In genomic region chrX:74117962-74118361, GRCh38 we compare ENCODE assay signal across 17 cellular contexts.
DNase-seq lines count a peak whose midpoint lies in the region; ATAC-seq and TF ChIP-seq lines count a peak whose summit lies in the region.
"Had no signal": no experiment of that assay in that cellular context is flagged by ENCODE, and none has a peak within 500 bp of the region (broad histone marks: within the 10 kb centered on the region; RNA-seq: fewer than 3 reads in every experiment).

No MANE protein-coding gene starts in this region.

- ATAC-seq in GM23338 (no peak), Panc1 (peak; percentile 34; the same call in 1 of the 2 replicates), GM18858 (IDR thresholded peaks at IDR 0.05; ENCODE audit: unreplicated experiment) (no peak), body of pancreas (no peak)
- ATAC-seq: HepG2 had no signal

- intact Hi-C loops in Panc1 (cut with micrococcal nuclease; ENCODE audit: unreplicated experiment): no loop called here
- intact Hi-C loops in testis (cut with DNase I; ENCODE audit: low total_unique reads): no loop called here
- intact Hi-C loops in body of pancreas (cut with DNase I): no loop called here

- H3K4me3 Mint-ChIP-seq in GM23338: no peak overlapping the region
- H3K4me3 Mint-ChIP-seq in type B pancreatic cell: no peak overlapping the region
- H3K4me3 Mint-ChIP-seq: CD4-positive, alpha-beta T cell; H9 had no signal

- H3K4me3 ChIP-seq in GM23338 (no peak overlapping the region), Panc1 (ENCODE audit: low read depth in 2 of 2, low read length in 2 of 2) (no peak overlapping the region), testis (no peak overlapping the region), body of pancreas (no peak overlapping the region)

- 65% methylated on average over 4 of the region's 5 CpGs; no CpG with 5 or more reads in 1 of the 2 donors for WGBS in testis, 2 donors
- WGBS in body of pancreas, 2 donors: 57 to 80% methylated on average over 1 of the region's 5 CpGs

- TF ChIP-seq CTCF in GM23338 (conservative IDR thresholded peaks at IDR 0.05; ENCODE audit: low read depth in 2 of 2) (no peak), Panc1 (IDR thresholded peaks at IDR 0.05) (no peak), type B pancreatic cell (conservative IDR thresholded peaks at IDR 0.05) (no peak), testis (IDR thresholded peaks at IDR 0.05) (no peak), body of pancreas (IDR thresholded peaks at IDR 0.05) (no peak)

- H3K4me2 ChIP-seq in GM23338: no peak overlapping the region

- no peaks in the 10 kb centered on the region for H3K4me1 Mint-ChIP-seq in GM23338
- H3K4me1 Mint-ChIP-seq in type B pancreatic cell (ENCODE audit: unreplicated experiment): no peaks in the 10 kb centered on the region
- H3K4me1 Mint-ChIP-seq: IgD-negative memory B cell had no signal

- H3K9me3 Mint-ChIP-seq in GM23338 (no peaks in the 10 kb centered on the region), type B pancreatic cell (no peaks in the 10 kb centered on the region)
- H3K9me3 Mint-ChIP-seq: CD4-positive, alpha-beta T cell; H9; IgD-negative memory B cell had no signal

- no peak overlapping the region for H3K27ac ChIP-seq in GM23338 (ENCODE audit: low read depth)
- H3K27ac ChIP-seq in Panc1 (ENCODE audit: low read length): no peak overlapping the region
- no peak overlapping the region for H3K27ac ChIP-seq in testis
- no peak overlapping the region for H3K27ac ChIP-seq in body of pancreas
- H3K27ac ChIP-seq: C4-2B had no signal

- no peaks in the 10 kb centered on the region for H3K36me3 ChIP-seq in GM23338 (ENCODE audit: insufficient read depth)
- no peaks in the 10 kb centered on the region for H3K36me3 ChIP-seq in Panc1 (ENCODE audit: control insufficient read depth, insufficient read depth, low read length)
- H3K36me3 ChIP-seq in testis (ENCODE audit: low read depth, missing control alignments): no peaks in the 10 kb centered on the region
- H3K36me3 ChIP-seq in body of pancreas (replicated peaks in 1 of 2; ENCODE audit: insufficient read depth in 1 of 2, low read depth in 2 of 2): no peaks in the 10 kb centered on the region

- CTCF ChIA-PET in Panc1 (lab: Charles Lee): no interaction called here

- in situ Hi-C loops in Panc1 (cut with HindIII; ENCODE audit: low pct_unique_long_range_greater_than_20kb, low sequenced_read_pairs): no loop called here

- DNase-seq in GM23338 (ENCODE audit: low spot score) (peak; percentile 0), Panc1 (ENCODE audit: low read depth, low spot score) (no peak), islet precursor cell (peak; percentile 73), type B pancreatic cell (ENCODE audit: extremely low spot score, unreplicated experiment) (no peak), testis (no peak), body of pancreas (no peak)
- DNase-seq: ACHN; CD4-positive, alpha-beta T cell; DMS153; DMS79; GF-D8; H9 had no signal

- H2AFZ ChIP-seq in GM23338: no peak overlapping the region

- BruUV-seq in Panc1 (replicated peaks; lab: Mats Ljungman, UMichigan): no TSS peak

- H3K9me2 ChIP-seq in GM23338 (ENCODE audit: insufficient read depth): no peaks in the 10 kb centered on the region

- no peaks in the 10 kb centered on the region for H4K20me1 ChIP-seq in GM23338 (replicated peaks; ENCODE audit: insufficient read depth)

- H3K27me3 ChIP-seq in GM23338 (ENCODE audit: insufficient read depth) (no peaks in the 10 kb centered on the region), Panc1 (ENCODE audit: control insufficient read depth, insufficient read depth, low read length) (no peaks in the 10 kb centered on the region), testis (no peaks in the 10 kb centered on the region), body of pancreas (no peaks in the 10 kb centered on the region)

- no peaks in the 10 kb centered on the region for H3F3A ChIP-seq in GM23338 (replicated peaks; ENCODE audit: low read depth)

- POLR2A ChIA-PET in Panc1 (lab: Charles Lee): no interaction called here

- TF ChIP-seq POLR2A in testis (IDR thresholded peaks at IDR 0.05) (no peak), body of pancreas (IDR thresholded peaks at IDR 0.05) (no peak)

- H3K9me3 ChIP-seq in Panc1 (ENCODE audit: control insufficient read depth, insufficient read depth, low read depth, low read length) (no peaks in the 10 kb centered on the region; the same call in 1 of the 2 replicates), testis (no peaks in the 10 kb centered on the region), body of pancreas (no peaks in the 10 kb centered on the region)
- H3K9me3 ChIP-seq: Caco-2 had no signal

- no peaks in the 10 kb centered on the region; the same call in 2 of the 3 replicates for H3K36me3 Mint-ChIP-seq in GM23338 (ENCODE audit: low read depth)
- H3K36me3 Mint-ChIP-seq in type B pancreatic cell: no peaks in the 10 kb centered on the region

- no peaks in the 10 kb centered on the region for H3K79me2 ChIP-seq in GM23338 (replicated peaks; ENCODE audit: insufficient read depth)

- H3K27ac Mint-ChIP-seq in GM23338 (no peak overlapping the region), type B pancreatic cell (peak overlapping the region; percentile 88)
- H3K27ac Mint-ChIP-seq: CD4-positive, alpha-beta T cell; H9; IgD-negative memory B cell had no signal

- H3K4me1 ChIP-seq in GM23338 (ENCODE audit: insufficient read depth) (no peaks in the 10 kb centered on the region), Panc1 (ENCODE audit: control insufficient read depth, insufficient read depth, low read length) (no peaks in the 10 kb centered on the region), testis (no peaks in the 10 kb centered on the region), body of pancreas (no peaks in the 10 kb centered on the region)
- H3K4me1 ChIP-seq: Caco-2 had no signal

- H3K27me3 Mint-ChIP-seq in GM23338 (ENCODE audit: insufficient read depth, low read depth, poor library complexity) (peaks cover 2% of the 10 kb centered on the region), type B pancreatic cell (no peaks in the 10 kb centered on the region)
- H3K27me3 Mint-ChIP-seq: CD4-positive, alpha-beta T cell; IgD-negative memory B cell had no signal

TF ChIP-seq in GM23338, 12 proteins besides CTCF, POLR2A, EP300 and RAD21:
- TF ChIP-seq ZNF462 (CRISPR knock-in tag; IDR thresholded peaks at IDR 0.05) (no peak), STAT1 (IDR thresholded peaks at IDR 0.05; ENCODE audit: unreplicated experiment) (no peak)

Comparison
In these comparisons a context has a peak if more than half of its experiments do, and no peak if none do; other contexts are left out.
1. DNase-seq: peak in GM23338 (single experiment) and islet precursor cell (single experiment); none in Panc1 (single experiment), type B pancreatic cell (single experiment), testis (single experiment) and body of pancreas (0 of 4).